In genomic region chr2:42060718-42061619, GRCh38 we compare ENCODE assay signal across 11 cellular contexts. TPM values are rescaled to one million over a fixed set of nuclear protein-coding genes. Genes with fewer than 3 reads are reported as not detected.
A peak's percentile ranks its signal among the peaks of the same experiment; 100 is the strongest.
DNase-seq lines count a peak whose midpoint lies in the region; ATAC-seq and TF ChIP-seq lines count a peak whose summit lies in the region.
"Had no signal": no experiment of that assay in that cellular context is flagged by ENCODE, and none has a peak within 500 bp of the region (broad histone marks: within the 10 kb centered on the region; RNA-seq: fewer than 3 reads in every experiment).

No MANE protein-coding gene starts in this region.

- in situ Hi-C loops in GM23248 (cut with MboI), result no loop called here

- peaks cover 3% of the 10 kb centered on the region for H3K9me3 ChIP-seq in SJCRH30 (replicated peaks)
- no peaks in the 10 kb centered on the region for H3K9me3 ChIP-seq in osteoblast (ENCODE audit: low read depth, low read length)
- no peaks in the 10 kb centered on the region for H3K9me3 ChIP-seq in GM23248 (ENCODE audit: low read depth)

- H3K9ac ChIP-seq in GM23248, result no peak overlapping the region

- H3K4me2 ChIP-seq in osteoblast (ENCODE audit: insufficient read depth, low read length), result no peak overlapping the region
- H3K4me2 ChIP-seq in GM23248 (ENCODE audit: unreplicated experiment), result no peak overlapping the region

- H2AFZ ChIP-seq in osteoblast (ENCODE audit: low read length) (no peak overlapping the region), GM23248 (no peak overlapping the region)

- peaks cover 74% of the 10 kb centered on the region for H3K4me1 ChIP-seq in SJCRH30
- H3K4me1 ChIP-seq in osteoblast (ENCODE audit: insufficient read depth, low read length), result peaks cover 20% of the 10 kb centered on the region
- H3K4me1 ChIP-seq in GM23248 (ENCODE audit: insufficient read depth), result no peaks in the 10 kb centered on the region

- 72 to 75% methylated on average over 8 to 14 of the region's 14 CpGs for WGBS in GM23248 (ENCODE audit: low coverage in 1 of 2, low lambda C conversion rate in 2 of 2, missing lambda C conversion rate in 2 of 2), 2 experiments

- H4K20me1 ChIP-seq in osteoblast (ENCODE audit: insufficient read depth, low read length) (peaks cover 4% of the 10 kb centered on the region), GM23248 (ENCODE audit: insufficient read depth) (no peaks in the 10 kb centered on the region)

- ATAC-seq in GM21737 (IDR thresholded peaks at IDR 0.05; ENCODE audit: unreplicated experiment), result no peak

- peaks cover 10% of the 10 kb centered on the region; the same call in 1 of the 2 replicates for H3F3A ChIP-seq in GM23248 (ENCODE audit: insufficient read depth)

- H3K4me3 ChIP-seq in SJCRH30, result no peak overlapping the region
- no peak overlapping the region for H3K4me3 ChIP-seq in osteoblast (ENCODE audit: insufficient read depth, low read length)
- no peak overlapping the region for H3K4me3 ChIP-seq in GM23248
- H3K4me3 ChIP-seq: SK-N-MC had no signal

- H3K27me3 ChIP-seq in SJCRH30, result no peaks in the 10 kb centered on the region
- H3K27me3 ChIP-seq in osteoblast (ENCODE audit: insufficient read depth, low read length), result no peaks in the 10 kb centered on the region
- H3K27me3 ChIP-seq in GM23248 (replicated peaks; ENCODE audit: insufficient read depth), result no peaks in the 10 kb centered on the region

- H3K27ac ChIP-seq in SJCRH30 (peak overlapping the region; percentile 20; the same call in 1 of the 2 replicates), osteoblast (ENCODE audit: low read depth, low read length) (no peak overlapping the region), GM23248 (no peak overlapping the region)
- H3K27ac ChIP-seq: SK-N-MC had no signal

- TF ChIP-seq CTCF in osteoblast (IDR thresholded peaks at IDR 0.05; ENCODE audit: extremely low read depth, low read depth, low read length), result no peak

- H3K36me3 ChIP-seq in SJCRH30 (peaks cover 42% of the 10 kb centered on the region), osteoblast (ENCODE audit: insufficient read depth, low read length) (peaks cover 5% of the 10 kb centered on the region), GM23248 (ENCODE audit: low read depth) (no peaks in the 10 kb centered on the region)

- H3K9me2 ChIP-seq in GM23248 (ENCODE audit: insufficient read depth), result no peaks in the 10 kb centered on the region

- H3K79me2 ChIP-seq in osteoblast (ENCODE audit: insufficient read depth, low read length) (no peaks in the 10 kb centered on the region), GM23248 (ENCODE audit: insufficient read depth) (no peaks in the 10 kb centered on the region)

- DNase-seq in AG20443 (ENCODE audit: low spot score) (peak; percentile 44), SJCRH30 (peak; percentile 79 to 90), globus pallidus (ENCODE audit: low spot score) (peak; percentile 31), osteoblast (ENCODE audit: insufficient read length, low spot score, missing footprints) (peak; percentile 63), superior temporal gyrus (ENCODE audit: extremely low spot score) (no peak), GM23248 (no peak), DMS 273 treated with DMSO at 0.1 percent for 48 hours (lab: John Stamatoyannopoulos, UW) (no peak)
- DNase-seq: activated CD8-positive, alpha-beta memory T cell treated with anti-CD3 and anti-CD28 coated beads, Interleukin-2, amount 50 U/mL, for 4 hours; NCI-H1105 treated with DMSO at 0.1 percent for 48 hours had no signal

RNA-seq across cellular contexts. Expression of gene PKDCC, which starts 13.1 kb away (rescaled TPM):
- 361 and 363 TPM in 2 replicates for total RNA-seq in SJCRH30 (2014; rRNA removed; shearing (Covaris generic))
- total RNA-seq in osteoblast, result 1.2 and 4.0 TPM in 2 replicates
- 9.9 and 12.8 TPM in 2 replicates for total RNA-seq in GM23248 (2014; rRNA removed; shearing (Covaris generic))
- polyA plus RNA-seq in GM23248 (2016; fragmentation: Nextera tagmentation; extraction: Ambion mirVana), result 0.95 and 1.2 TPM in 2 replicates

Comparison
In these comparisons a context has a peak if more than half of its experiments do, and no peak if none do; other contexts are left out.
1. DNase-seq: peak in AG20443 (single experiment), SJCRH30 (2 of 2), globus pallidus (single experiment) and osteoblast (single experiment); none in superior temporal gyrus (single experiment), GM23248 (single experiment) and DMS 273 treated with DMSO at 0.1 percent for 48 hours (single experiment).
2. RNA of gene PKDCC, which starts 13.1 kb away (total RNA-seq): 361 to 363 TPM in SJCRH30; 9.9 to 12.8 TPM in GM23248 and 1.2 to 4.0 TPM in osteoblast; every median in the first group is over 10 times any median in the second.